In the genomic region with DNA sequence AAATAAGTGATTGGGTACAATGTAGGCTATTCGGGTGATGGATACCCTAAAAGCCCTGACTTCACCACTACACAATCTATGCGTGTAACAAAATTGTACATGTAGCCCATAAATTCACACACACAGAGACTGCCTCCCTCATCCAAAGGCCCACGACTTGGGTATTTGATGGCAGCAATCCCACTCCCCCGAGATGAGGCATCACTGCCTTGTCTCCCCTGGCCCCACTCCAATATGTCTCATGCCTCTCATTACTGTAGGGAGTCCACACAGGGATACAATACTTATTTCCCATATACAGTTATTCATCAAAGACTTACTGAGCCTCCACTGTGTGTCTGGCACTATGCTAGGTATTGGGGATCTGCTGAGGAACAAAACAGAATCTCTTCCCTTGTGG, we compare ENCODE assay signal across 22 cellular contexts.
"Had no signal": no experiment of that assay in that cellular context is flagged by ENCODE, and none has a peak within 500 bp of the region (broad histone marks: within the 10 kb centered on the region; RNA-seq: fewer than 3 reads in every experiment).

No MANE protein-coding gene starts in this region.

- H3K27me3 ChIP-seq: colonic mucosa, esophagus squamous epithelium, foreskin keratinocyte, gastrocnemius medialis, gastroesophageal sphincter, heart left ventricle, heart right ventricle had no signal

- H3K4me1 ChIP-seq: colonic mucosa, esophagus squamous epithelium, foreskin keratinocyte, gastrocnemius medialis, gastroesophageal sphincter, heart left ventricle, heart right ventricle had no signal

- H3K36me3 ChIP-seq: colonic mucosa, esophagus squamous epithelium, gastrocnemius medialis, gastroesophageal sphincter, heart left ventricle, heart right ventricle had no signal

- H3K27ac ChIP-seq: colonic mucosa, coronary artery, dorsolateral prefrontal cortex, epithelial cell of prostate, esophagus squamous epithelium, foreskin keratinocyte, gastrocnemius medialis, gastroesophageal sphincter, heart left ventricle, heart right ventricle had no signal

- DNase-seq: colonic mucosa; cortex of kidney; dermis blood vessel endothelial cell; dorsolateral prefrontal cortex; effector CD4-positive, alpha-beta T cell; effector CD8-positive, alpha-beta T cell; effector memory CD4-positive, alpha-beta T cell; effector memory CD8-positive, alpha-beta T cell; endodermal cell; erythroblast; esophagus squamous epithelium; foreskin fibroblast; foreskin keratinocyte; foreskin melanocyte; gastrocnemius medialis; glutamatergic neuron; head of caudate nucleus; heart left ventricle; heart right ventricle had no signal

- H3K9me3 ChIP-seq: colonic mucosa, gastrocnemius medialis had no signal

- H3K4me3 ChIP-seq: colonic mucosa, coronary artery, dorsolateral prefrontal cortex, esophagus squamous epithelium, gastrocnemius medialis, gastroesophageal sphincter, heart left ventricle, heart right ventricle had no signal
